In genomic region chr12:106986135-106986534, GRCh38 we compare ENCODE assay signal across 8 cellular contexts. TPM values are rescaled to one million over a fixed set of nuclear protein-coding genes. Genes with fewer than 3 reads are reported as not detected.
DNase-seq lines count a peak whose midpoint lies in the region; ATAC-seq and TF ChIP-seq lines count a peak whose summit lies in the region.

No MANE protein-coding gene starts in this region.

- no TSS peak for BruUV-seq in MCF 10A (replicated peaks; lab: Mats Ljungman, UMichigan)

- ATAC-seq in Right ventricle myocardium superior (ENCODE audit: poor library complexity) = no peak
- ATAC-seq in HG03565 (IDR thresholded peaks at IDR 0.05; ENCODE audit: unreplicated experiment) = no peak

- H3K27me3 Mint-ChIP-seq in MCF 10A (ENCODE audit: insufficient read depth, unreplicated experiment) = no peaks in the 10 kb centered on the region

- H3K36me3 Mint-ChIP-seq in MCF 10A (ENCODE audit: insufficient read depth, unreplicated experiment) = peaks cover 38% of the 10 kb centered on the region

- DNase-seq in left ventricle myocardium inferior (no peak), Right ventricle myocardium superior (no peak), MCF 10A (ENCODE audit: unreplicated experiment) (no peak), vagina (ENCODE audit: extremely low spot score in 2 of 2) (no peak), ureter (ENCODE audit: low spot score) (no peak), NCI-H524 (lab: John Stamatoyannopoulos, UW) (no peak)

- H3K4me3 ChIP-seq in left ventricle myocardium inferior = peak overlapping the region; percentile 83
- peak overlapping the region; percentile 67 for H3K4me3 ChIP-seq in mesodermal cell (ENCODE audit: extremely low read depth, insufficient read depth, low read length, poor library complexity, severe bottlenecking)
- H3K4me3 ChIP-seq in vagina = peak overlapping the region; percentile 71 to 83

- CTCF ChIA-PET in MCF 10A (lab: Yijun Ruan, JAX) = interaction anchor here (0.9 to 1.2 kb wide), 2 partner anchors 10 to 14 kb away, joined by 3 read pairs; no protein-coding TSS in a partner anchor

- no peaks in the 10 kb centered on the region for H3K9me3 Mint-ChIP-seq in MCF 10A (ENCODE audit: unreplicated experiment)

- H3K4me1 Mint-ChIP-seq in MCF 10A (ENCODE audit: insufficient read depth, unreplicated experiment) = peaks cover 25% of the 10 kb centered on the region

- TF ChIP-seq CTCF in left ventricle myocardium inferior (IDR thresholded peaks at IDR 0.05; ENCODE audit: borderline replicate concordance) (no peak), MCF 10A (IDR thresholded peaks at IDR 0.05; ENCODE audit: unreplicated experiment) (no peak), vagina (IDR thresholded peaks at IDR 0.05) (no peak)

- H3K27ac Mint-ChIP-seq in MCF 10A (ENCODE audit: low read depth, unreplicated experiment) = peak overlapping the region; percentile 92

- H3K36me3 ChIP-seq in left ventricle myocardium inferior (peaks cover 11% of the 10 kb centered on the region), mesodermal cell (ENCODE audit: control insufficient read depth, insufficient read depth, low read length) (peaks cover 20% of the 10 kb centered on the region), vagina (no peaks in the 10 kb centered on the region)

- H3K27me3 ChIP-seq in left ventricle myocardium inferior (ENCODE audit: low read depth) (no peaks in the 10 kb centered on the region), vagina (no peaks in the 10 kb centered on the region)

- no peak for TF ChIP-seq POLR2A in vagina (IDR thresholded peaks at IDR 0.05)

- H3K27ac ChIP-seq in left ventricle myocardium inferior (replicated peaks) (peak overlapping the region; percentile 91), mesodermal cell (ENCODE audit: low read depth, low read length, severe bottlenecking) (peak overlapping the region; percentile 83), vagina (peak overlapping the region; percentile 91)

- H3K4me3 Mint-ChIP-seq in MCF 10A (ENCODE audit: unreplicated experiment) = peak overlapping the region; percentile 97

- H3K9me3 ChIP-seq in left ventricle myocardium inferior (replicated peaks) = no peaks in the 10 kb centered on the region
- no peaks in the 10 kb centered on the region for H3K9me3 ChIP-seq in mesodermal cell (ENCODE audit: control insufficient read depth, low read length)
- no peaks in the 10 kb centered on the region for H3K9me3 ChIP-seq in vagina

- POLR2A ChIA-PET in MCF 10A (lab: Yijun Ruan, JAX) = interaction anchor here (0.8 to 2.3 kb wide), 8 partner anchors 8 to 628 kb away, joined by 3 to 24 read pairs (median 7); partner anchors contain the start of genes POLR3B and TMEM263

- H3K4me1 ChIP-seq in left ventricle myocardium inferior = peaks cover 52% of the 10 kb centered on the region
- peaks cover 13% of the 10 kb centered on the region for H3K4me1 ChIP-seq in mesodermal cell (ENCODE audit: control insufficient read depth, insufficient read depth, low read length, poor library complexity, severe bottlenecking)
- peaks cover 33% of the 10 kb centered on the region for H3K4me1 ChIP-seq in vagina

- 60 to 68% methylated on average over 2 to 3 of the region's 4 CpGs for WGBS in mesodermal cell (ENCODE audit: insufficient coverage in 2 of 2), 2 experiments

- intact Hi-C loops in left ventricle myocardium inferior (cut with micrococcal nuclease) (no loop called here), Right ventricle myocardium superior (cut with DNase I) (no loop called here), MCF 10A (cut with micrococcal nuclease) (loop anchor here (2.0 kb wide), 1 partner anchor 93 kb away; no protein-coding TSS in a partner anchor), vagina (cut with DNase I) (loop anchor here (10.0 kb wide), 1 partner anchor 109 kb away; the partner anchor contains the start of gene CRY1)

RNA-seq across cellular contexts. Expression of gene MTERF2, which starts 0.8 kb away (rescaled TPM):
- total RNA-seq in left ventricle myocardium inferior (35.6 TPM), Right ventricle myocardium superior (36.4 TPM), MCF 10A (2022) (7.6 and 9.3 TPM in 2 replicates), vagina (14.5 TPM), ureter (15.9 TPM)
- polyA plus RNA-seq in mesodermal cell (2013, experiment 1 of 2) = 7.5 TPM
- polyA plus RNA-seq in mesodermal cell (2013, experiment 2 of 2) = 9.9 TPM

RNA-seq across cellular contexts. Expression of gene TMEM263, which starts 30.4 kb away (rescaled TPM):
- total RNA-seq in left ventricle myocardium inferior = 35.8 TPM
- total RNA-seq in Right ventricle myocardium superior = 28.8 TPM
- 60.1 and 68.4 TPM in 2 replicates for total RNA-seq in MCF 10A (2022)
- 70.9 TPM for polyA plus RNA-seq in mesodermal cell (2013, experiment 1 of 2)
- 76.3 TPM for polyA plus RNA-seq in mesodermal cell (2013, experiment 2 of 2)
- total RNA-seq in vagina = 19.6 TPM
- total RNA-seq in ureter = 30.7 TPM

Comparison
In these comparisons a context has a peak if more than half of its experiments do, and no peak if none do; other contexts are left out.
1. intact Hi-C loops: an anchor here in MCF 10A (2.0 kb wide) and vagina (10.0 kb wide); none called in left ventricle myocardium inferior and Right ventricle myocardium superior.